1 cellular context compared by ENCODE assay signal in the genomic region with DNA sequence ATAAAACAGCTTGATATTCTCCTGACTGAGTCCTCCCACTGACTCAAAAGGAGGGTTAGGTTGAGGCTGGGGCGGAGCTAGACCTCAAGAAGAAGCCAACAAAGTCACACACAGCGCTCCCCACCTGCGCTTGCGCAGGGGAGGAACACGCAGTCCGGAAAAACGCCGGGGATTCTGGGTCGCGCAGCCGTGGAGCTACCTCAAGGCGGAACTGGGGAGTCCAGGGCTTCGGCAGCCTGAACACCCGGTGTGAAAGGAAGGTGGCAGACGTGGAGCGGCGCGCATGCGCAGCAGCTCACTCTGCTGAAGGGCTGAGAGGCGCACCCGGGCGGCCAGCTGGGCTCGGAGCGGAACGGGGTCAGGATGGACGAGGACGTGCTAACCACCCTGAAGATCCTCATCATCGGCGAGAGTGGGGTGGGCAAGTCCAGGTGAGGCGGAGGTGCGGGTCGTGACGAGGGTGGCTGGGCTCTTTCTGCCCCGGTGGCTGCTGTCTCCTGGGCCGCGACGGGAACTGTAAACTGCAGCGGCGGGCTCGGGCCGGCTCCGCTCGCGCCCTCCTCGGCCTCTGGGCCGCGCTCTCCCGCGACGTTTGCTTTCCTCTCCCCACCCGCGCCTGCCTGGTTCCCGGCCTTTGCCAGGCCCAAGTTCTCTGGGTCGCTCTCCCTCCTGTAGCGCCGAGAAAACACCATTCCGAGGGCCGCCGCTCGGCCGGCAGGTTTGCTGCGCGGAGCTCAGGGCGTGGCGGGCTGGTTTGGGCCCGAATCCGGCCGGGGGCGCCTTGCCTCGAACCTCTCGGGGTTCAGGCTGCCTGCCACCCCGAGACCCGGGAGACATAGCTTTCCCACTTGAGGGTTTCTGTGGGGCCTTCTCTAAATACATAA.
TF ChIP-seq lines count a peak whose summit lies in the region.

A gene (plus strand): TSS at position 298 of the 884 bp plus-strand sequence. CDS start 66 bp downstream, at position 364.

TF ChIP-seq in K562, 482 proteins besides CTCF, POLR2A, EP300 and RAD21 (continued from another document and continues in another):
- TF ChIP-seq, protein P1, sequence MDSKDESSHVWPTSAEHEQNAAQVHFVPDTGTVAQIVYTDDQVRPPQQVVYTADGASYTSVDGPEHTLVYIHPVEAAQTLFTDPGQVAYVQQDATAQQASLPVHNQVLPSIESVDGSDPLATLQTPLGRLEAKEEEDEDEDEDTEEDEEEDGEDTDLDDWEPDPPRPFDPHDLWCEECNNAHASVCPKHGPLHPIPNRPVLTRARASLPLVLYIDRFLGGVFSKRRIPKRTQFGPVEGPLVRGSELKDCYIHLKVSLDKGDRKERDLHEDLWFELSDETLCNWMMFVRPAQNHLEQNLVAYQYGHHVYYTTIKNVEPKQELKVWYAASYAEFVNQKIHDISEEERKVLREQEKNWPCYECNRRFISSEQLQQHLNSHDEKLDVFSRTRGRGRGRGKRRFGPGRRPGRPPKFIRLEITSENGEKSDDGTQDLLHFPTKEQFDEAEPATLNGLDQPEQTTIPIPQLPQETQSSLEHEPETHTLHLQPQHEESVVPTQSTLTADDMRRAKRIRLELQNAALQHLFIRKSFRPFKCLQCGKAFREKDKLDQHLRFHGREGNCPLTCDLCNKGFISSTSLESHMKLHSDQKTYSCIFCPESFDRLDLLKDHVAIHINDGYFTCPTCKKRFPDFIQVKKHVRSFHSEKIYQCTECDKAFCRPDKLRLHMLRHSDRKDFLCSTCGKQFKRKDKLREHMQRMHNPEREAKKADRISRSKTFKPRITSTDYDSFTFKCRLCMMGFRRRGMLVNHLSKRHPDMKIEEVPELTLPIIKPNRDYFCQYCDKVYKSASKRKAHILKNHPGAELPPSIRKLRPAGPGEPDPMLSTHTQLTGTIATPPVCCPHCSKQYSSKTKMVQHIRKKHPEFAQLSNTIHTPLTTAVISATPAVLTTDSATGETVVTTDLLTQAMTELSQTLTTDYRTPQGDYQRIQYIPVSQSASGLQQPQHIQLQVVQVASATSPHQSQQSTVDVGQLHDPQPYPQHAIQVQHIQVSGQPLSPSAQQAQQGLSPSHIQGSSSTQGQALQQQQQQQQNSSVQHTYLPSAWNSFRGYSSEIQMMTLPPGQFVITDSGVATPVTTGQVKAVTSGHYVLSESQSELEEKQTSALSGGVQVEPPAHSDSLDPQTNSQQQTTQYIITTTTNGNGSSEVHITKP (IDR thresholded peaks at IDR 0.05; ENCODE audit: partially characterized antibody) = no peak
- TF ChIP-seq ZNF175 (CRISPR knock-in tag; IDR thresholded peaks at IDR 0.05; ENCODE audit: low read depth) (no peak), ADNP (tag; IDR thresholded peaks at IDR 0.05) (no peak), POLR2H (tag; IDR thresholded peaks at IDR 0.05; ENCODE audit: low read depth) (peak; percentile 65), ZNF75A (CRISPR knock-in tag; IDR thresholded peaks at IDR 0.05) (no peak; the same call in none of the 2 replicates), RBM39 (optimal IDR thresholded peaks at IDR 0.05; ENCODE audit: low read depth, low read length) (no peak), ZNF408 (CRISPR knock-in tag; IDR thresholded peaks at IDR 0.05; ENCODE audit: low read depth) (no peak), BRF1 (IDR thresholded peaks at IDR 0.05; ENCODE audit: borderline replicate concordance, extremely low read depth, insufficient read length) (no peak), CBX3 (IDR thresholded peaks at IDR 0.05; ENCODE audit: borderline replicate concordance in 1 of 2, low read length in 2 of 2) (peak in 1 of 2 experiments; percentile 87; a peak in 2 of 3 replicates), CREBBP (IDR thresholded peaks at IDR 0.05; ENCODE audit: low read depth, low read length) (no peak), SOX6 (IDR thresholded peaks at IDR 0.05) (peak; percentile 72), CHD1 (IDR thresholded peaks at IDR 0.05; ENCODE audit: low read length) (peak; percentile 69), LARP7 (IDR thresholded peaks at IDR 0.05) (no peak), ZNF780A (CRISPR knock-in tag; IDR thresholded peaks at IDR 0.05) (no peak), ZBTB7A (IDR thresholded peaks at IDR 0.05; ENCODE audit: borderline replicate concordance, control insufficient read depth, low read depth, low read length) (peak; percentile 20; the same call in 1 of the 2 replicates), ZNF324 (CRISPR knock-in tag; IDR thresholded peaks at IDR 0.05) (no peak), ZNF76 (CRISPR knock-in tag; IDR thresholded peaks at IDR 0.05; ENCODE audit: borderline replicate concordance) (no peak), XRCC5 (IDR thresholded peaks at IDR 0.05; ENCODE audit: low read depth, low read length) (peak; percentile 95; the same call in 1 of the 2 replicates), POLR2B (IDR thresholded peaks at IDR 0.05; ENCODE audit: low read depth, partially characterized antibody) (peak; percentile 92), ZNF239 (CRISPR knock-in tag; IDR thresholded peaks at IDR 0.05) (peak; percentile 37; the same call in 1 of the 2 replicates), TAF1 (IDR thresholded peaks at IDR 0.05; ENCODE audit: control insufficient read depth, extremely low read depth, insufficient read depth, low read length, severe bottlenecking) (peak; percentile 78), ZNF551 (CRISPR knock-in tag; IDR thresholded peaks at IDR 0.05) (no peak), HNRNPK (IDR thresholded peaks at IDR 0.05; ENCODE audit: low read depth, low read length, poor library complexity, severe bottlenecking) (no peak)
- TF ChIP-seq, protein P2, sequence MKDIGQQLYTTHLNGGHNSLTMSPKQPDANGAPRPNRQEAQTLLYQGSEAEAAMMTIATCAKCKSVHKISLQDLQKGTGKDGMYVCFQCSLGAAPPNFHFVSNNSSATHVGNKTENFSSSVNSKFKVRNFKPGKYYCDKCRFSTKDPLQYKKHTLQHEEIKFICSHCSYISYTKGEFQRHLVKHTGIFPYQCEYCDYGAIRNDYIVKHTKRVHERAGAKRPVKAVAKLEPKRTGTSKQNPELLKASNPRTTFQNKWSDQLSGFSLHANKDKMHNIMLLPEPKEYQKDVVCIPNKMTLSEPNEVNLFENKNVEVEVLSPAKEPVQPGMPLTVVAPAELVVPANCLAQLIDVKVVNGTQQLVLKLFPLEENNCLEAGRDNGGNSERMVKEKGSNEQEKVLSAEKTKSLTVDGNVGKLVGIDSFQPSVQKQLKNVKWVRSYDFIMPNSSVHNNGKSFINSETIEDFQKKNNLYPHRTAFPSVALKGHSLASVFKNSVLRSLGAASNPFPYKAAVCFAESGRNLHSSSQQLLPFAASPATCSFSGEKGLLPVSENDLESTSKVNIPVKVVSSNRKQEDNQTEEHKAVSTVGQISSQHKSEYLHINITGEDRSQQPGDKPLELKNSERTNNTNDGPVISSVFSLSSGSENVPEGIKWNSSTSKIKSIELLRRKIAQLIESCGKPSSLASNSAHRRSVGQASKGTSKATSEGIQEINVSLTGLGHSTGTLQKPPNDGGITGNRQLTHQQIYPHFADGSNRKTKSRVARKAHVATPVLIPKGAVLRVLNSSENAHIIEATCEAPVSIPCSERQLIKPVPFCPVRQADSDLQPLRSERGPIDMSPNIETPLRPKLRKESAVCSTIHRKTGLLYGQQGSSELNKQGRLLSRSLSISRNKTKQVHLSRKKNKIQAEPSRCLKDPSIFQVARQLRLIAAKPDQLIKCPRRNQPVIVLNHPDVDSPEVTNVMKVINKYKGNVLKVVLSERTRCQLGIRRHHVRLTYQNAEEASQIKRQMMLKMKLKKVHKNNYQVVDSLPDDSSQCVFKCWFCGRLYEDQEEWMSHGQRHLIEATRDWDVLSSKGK (CRISPR knock-in tag; IDR thresholded peaks at IDR 0.05) = no peak
- TF ChIP-seq, protein P3, sequence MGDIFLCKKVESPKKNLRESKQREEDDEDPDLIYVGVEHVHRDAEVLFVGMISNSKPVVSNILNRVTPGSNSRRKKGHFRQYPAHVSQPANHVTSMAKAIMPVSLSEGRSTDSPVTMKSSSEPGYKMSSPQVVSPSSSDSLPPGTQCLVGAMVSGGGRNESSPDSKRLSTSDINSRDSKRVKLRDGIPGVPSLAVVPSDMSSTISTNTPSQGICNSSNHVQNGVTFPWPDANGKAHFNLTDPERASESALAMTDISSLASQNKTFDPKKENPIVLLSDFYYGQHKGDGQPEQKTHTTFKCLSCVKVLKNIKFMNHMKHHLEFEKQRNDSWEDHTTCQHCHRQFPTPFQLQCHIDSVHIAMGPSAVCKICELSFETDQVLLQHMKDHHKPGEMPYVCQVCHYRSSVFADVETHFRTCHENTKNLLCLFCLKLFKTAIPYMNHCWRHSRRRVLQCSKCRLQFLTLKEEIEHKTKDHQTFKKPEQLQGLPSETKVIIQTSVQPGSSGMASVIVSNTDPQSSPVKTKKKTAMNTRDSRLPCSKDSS (IDR thresholded peaks at IDR 0.05; ENCODE audit: low read depth, partially characterized antibody) = no peak
- TF ChIP-seq, protein P4, sequence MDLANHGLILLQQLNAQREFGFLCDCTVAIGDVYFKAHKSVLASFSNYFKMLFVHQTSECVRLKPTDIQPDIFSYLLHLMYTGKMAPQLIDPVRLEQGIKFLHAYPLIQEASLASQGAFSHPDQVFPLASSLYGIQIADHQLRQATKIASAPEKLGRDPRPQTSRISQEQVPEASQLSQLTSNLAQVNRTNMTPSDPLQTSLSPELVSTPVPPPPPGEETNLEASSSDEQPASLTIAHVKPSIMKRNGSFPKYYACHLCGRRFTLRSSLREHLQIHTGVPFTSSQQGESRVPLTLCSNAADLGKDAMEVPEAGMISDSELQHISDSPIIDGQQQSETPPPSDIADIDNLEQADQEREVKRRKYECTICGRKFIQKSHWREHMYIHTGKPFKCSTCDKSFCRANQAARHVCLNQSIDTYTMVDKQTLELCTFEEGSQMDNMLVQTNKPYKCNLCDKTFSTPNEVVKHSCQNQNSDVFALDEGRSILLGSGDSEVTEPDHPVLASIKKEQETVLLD (IDR thresholded peaks at IDR 0.05) = peak; percentile 99
- TF ChIP-seq, protein P5, sequence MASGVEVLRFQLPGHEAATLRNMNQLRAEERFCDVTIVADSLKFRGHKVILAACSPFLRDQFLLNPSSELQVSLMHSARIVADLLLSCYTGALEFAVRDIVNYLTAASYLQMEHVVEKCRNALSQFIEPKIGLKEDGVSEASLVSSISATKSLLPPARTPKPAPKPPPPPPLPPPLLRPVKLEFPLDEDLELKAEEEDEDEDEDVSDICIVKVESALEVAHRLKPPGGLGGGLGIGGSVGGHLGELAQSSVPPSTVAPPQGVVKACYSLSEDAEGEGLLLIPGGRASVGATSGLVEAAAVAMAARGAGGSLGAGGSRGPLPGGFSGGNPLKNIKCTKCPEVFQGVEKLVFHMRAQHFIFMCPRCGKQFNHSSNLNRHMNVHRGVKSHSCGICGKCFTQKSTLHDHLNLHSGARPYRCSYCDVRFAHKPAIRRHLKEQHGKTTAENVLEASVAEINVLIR (CRISPR knock-in tag; IDR thresholded peaks at IDR 0.05) = no peak
- TF ChIP-seq, protein P6, sequence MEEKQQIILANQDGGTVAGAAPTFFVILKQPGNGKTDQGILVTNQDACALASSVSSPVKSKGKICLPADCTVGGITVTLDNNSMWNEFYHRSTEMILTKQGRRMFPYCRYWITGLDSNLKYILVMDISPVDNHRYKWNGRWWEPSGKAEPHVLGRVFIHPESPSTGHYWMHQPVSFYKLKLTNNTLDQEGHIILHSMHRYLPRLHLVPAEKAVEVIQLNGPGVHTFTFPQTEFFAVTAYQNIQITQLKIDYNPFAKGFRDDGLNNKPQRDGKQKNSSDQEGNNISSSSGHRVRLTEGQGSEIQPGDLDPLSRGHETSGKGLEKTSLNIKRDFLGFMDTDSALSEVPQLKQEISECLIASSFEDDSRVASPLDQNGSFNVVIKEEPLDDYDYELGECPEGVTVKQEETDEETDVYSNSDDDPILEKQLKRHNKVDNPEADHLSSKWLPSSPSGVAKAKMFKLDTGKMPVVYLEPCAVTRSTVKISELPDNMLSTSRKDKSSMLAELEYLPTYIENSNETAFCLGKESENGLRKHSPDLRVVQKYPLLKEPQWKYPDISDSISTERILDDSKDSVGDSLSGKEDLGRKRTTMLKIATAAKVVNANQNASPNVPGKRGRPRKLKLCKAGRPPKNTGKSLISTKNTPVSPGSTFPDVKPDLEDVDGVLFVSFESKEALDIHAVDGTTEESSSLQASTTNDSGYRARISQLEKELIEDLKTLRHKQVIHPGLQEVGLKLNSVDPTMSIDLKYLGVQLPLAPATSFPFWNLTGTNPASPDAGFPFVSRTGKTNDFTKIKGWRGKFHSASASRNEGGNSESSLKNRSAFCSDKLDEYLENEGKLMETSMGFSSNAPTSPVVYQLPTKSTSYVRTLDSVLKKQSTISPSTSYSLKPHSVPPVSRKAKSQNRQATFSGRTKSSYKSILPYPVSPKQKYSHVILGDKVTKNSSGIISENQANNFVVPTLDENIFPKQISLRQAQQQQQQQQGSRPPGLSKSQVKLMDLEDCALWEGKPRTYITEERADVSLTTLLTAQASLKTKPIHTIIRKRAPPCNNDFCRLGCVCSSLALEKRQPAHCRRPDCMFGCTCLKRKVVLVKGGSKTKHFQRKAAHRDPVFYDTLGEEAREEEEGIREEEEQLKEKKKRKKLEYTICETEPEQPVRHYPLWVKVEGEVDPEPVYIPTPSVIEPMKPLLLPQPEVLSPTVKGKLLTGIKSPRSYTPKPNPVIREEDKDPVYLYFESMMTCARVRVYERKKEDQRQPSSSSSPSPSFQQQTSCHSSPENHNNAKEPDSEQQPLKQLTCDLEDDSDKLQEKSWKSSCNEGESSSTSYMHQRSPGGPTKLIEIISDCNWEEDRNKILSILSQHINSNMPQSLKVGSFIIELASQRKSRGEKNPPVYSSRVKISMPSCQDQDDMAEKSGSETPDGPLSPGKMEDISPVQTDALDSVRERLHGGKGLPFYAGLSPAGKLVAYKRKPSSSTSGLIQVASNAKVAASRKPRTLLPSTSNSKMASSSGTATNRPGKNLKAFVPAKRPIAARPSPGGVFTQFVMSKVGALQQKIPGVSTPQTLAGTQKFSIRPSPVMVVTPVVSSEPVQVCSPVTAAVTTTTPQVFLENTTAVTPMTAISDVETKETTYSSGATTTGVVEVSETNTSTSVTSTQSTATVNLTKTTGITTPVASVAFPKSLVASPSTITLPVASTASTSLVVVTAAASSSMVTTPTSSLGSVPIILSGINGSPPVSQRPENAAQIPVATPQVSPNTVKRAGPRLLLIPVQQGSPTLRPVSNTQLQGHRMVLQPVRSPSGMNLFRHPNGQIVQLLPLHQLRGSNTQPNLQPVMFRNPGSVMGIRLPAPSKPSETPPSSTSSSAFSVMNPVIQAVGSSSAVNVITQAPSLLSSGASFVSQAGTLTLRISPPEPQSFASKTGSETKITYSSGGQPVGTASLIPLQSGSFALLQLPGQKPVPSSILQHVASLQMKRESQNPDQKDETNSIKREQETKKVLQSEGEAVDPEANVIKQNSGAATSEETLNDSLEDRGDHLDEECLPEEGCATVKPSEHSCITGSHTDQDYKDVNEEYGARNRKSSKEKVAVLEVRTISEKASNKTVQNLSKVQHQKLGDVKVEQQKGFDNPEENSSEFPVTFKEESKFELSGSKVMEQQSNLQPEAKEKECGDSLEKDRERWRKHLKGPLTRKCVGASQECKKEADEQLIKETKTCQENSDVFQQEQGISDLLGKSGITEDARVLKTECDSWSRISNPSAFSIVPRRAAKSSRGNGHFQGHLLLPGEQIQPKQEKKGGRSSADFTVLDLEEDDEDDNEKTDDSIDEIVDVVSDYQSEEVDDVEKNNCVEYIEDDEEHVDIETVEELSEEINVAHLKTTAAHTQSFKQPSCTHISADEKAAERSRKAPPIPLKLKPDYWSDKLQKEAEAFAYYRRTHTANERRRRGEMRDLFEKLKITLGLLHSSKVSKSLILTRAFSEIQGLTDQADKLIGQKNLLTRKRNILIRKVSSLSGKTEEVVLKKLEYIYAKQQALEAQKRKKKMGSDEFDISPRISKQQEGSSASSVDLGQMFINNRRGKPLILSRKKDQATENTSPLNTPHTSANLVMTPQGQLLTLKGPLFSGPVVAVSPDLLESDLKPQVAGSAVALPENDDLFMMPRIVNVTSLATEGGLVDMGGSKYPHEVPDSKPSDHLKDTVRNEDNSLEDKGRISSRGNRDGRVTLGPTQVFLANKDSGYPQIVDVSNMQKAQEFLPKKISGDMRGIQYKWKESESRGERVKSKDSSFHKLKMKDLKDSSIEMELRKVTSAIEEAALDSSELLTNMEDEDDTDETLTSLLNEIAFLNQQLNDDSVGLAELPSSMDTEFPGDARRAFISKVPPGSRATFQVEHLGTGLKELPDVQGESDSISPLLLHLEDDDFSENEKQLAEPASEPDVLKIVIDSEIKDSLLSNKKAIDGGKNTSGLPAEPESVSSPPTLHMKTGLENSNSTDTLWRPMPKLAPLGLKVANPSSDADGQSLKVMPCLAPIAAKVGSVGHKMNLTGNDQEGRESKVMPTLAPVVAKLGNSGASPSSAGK (IDR thresholded peaks at IDR 0.05) = peak; percentile 64; the same call in 1 of the 2 replicates
